ENCODE assay signal across 8 cellular contexts in genomic region chr5:175895701-175896102, GRCh38. TPM values are rescaled to one million over a fixed set of nuclear protein-coding genes. Genes with fewer than 3 reads are reported as not detected.
A peak's percentile ranks its signal among the peaks of the same experiment; 100 is the strongest.
DNase-seq lines count a peak whose midpoint lies in the region; ATAC-seq and TF ChIP-seq lines count a peak whose summit lies in the region.

No MANE protein-coding gene starts in this region.

- no peak for TF ChIP-seq CTCF in HL-60 (IDR thresholded peaks at IDR 0.05; ENCODE audit: insufficient read depth, low read length)

- H3K79me1 ChIP-seq in neuronal stem cell (ENCODE audit: low read depth, low read length) = no peaks in the 10 kb centered on the region

- CTCF ChIA-PET in CD8-positive, alpha-beta memory T cell (lab: Charles Lee) = no interaction called here
- CTCF ChIA-PET in activated CD4-positive, alpha-beta memory T cell treated with anti-CD3 and anti-CD28 coated beads for 36 hours (lab: Charles Lee) = interaction anchor here (0.9 to 1.4 kb wide), 4 partner anchors 55 to 361 kb away, joined by 3 to 4 read pairs (median 4); no protein-coding TSS in a partner anchor

- H2AFZ ChIP-seq in neuronal stem cell (ENCODE audit: low read length) = no peak overlapping the region

- peaks cover 16 to 22% (median 20%) of the 10 kb centered on the region in 3 donors for H3K4me1 Mint-ChIP-seq in CD8-positive, alpha-beta memory T cell
- peaks cover 23% of the 10 kb centered on the region for H3K4me1 Mint-ChIP-seq in activated CD4-positive, alpha-beta memory T cell treated with anti-CD3 and anti-CD28 coated beads for 36 hours (ENCODE audit: low read depth)

- no peaks in the 10 kb centered on the region for H3K27me3 ChIP-seq in CD8-positive, alpha-beta memory T cell (ENCODE audit: insufficient read depth, low read length, poor library complexity, severe bottlenecking)
- H3K27me3 ChIP-seq in HL-60 (ENCODE audit: insufficient read depth, poor library complexity, severe bottlenecking) (no peaks in the 10 kb centered on the region), neuronal stem cell (ENCODE audit: control insufficient read depth in 3 of 3, insufficient read depth in 3 of 3, low read depth in 1 of 3, low read length in 3 of 3) (no peaks in the 10 kb centered on the region)

- no peak overlapping the region for H4K8ac ChIP-seq in neuronal stem cell (ENCODE audit: low read depth, low read length)

- peak overlapping the region; percentile 26 for H3K4me3 ChIP-seq in CD8-positive, alpha-beta memory T cell (ENCODE audit: low read length)
- 0 out of 2 replicates have a peak overlapping the region, but pooled peaks have one; percentile 10 for H3K4me3 ChIP-seq in HL-60 (replicated peaks; ENCODE audit: insufficient read depth, low read length)
- no peak overlapping the region for H3K4me3 ChIP-seq in neuronal stem cell (ENCODE audit: low read length in 2 of 2)

- H3K4me3 Mint-ChIP-seq in CD8-positive, alpha-beta memory T cell = peak overlapping the region in 6 of 7 donors; percentile 59 to 81 (median 66)
- no peak overlapping the region for H3K4me3 Mint-ChIP-seq in activated CD4-positive, alpha-beta memory T cell treated with anti-CD3 and anti-CD28 coated beads for 36 hours

- H3K4me1 ChIP-seq in CD8-positive, alpha-beta memory T cell (ENCODE audit: insufficient read depth, low read length) = peaks cover 18% of the 10 kb centered on the region
- H3K4me1 ChIP-seq in neuronal stem cell (ENCODE audit: control insufficient read depth in 2 of 2, insufficient read depth in 1 of 2, low read depth in 1 of 2, low read length in 2 of 2) = peaks cover 0 to 17% of the 10 kb centered on the region in 2 donors

- H3K36me3 ChIP-seq in CD8-positive, alpha-beta memory T cell (ENCODE audit: insufficient read depth, low read length) = no peaks in the 10 kb centered on the region
- H3K36me3 ChIP-seq in neuronal stem cell (replicated peaks in 1 of 2; ENCODE audit: control insufficient read depth in 2 of 2, insufficient read depth in 2 of 2, low read length in 2 of 2) = peaks cover 0 to 2% of the 10 kb centered on the region in 2 donors

- no peak overlapping the region for H3K14ac ChIP-seq in neuronal stem cell (ENCODE audit: low read length)

- H3K36me3 Mint-ChIP-seq in CD8-positive, alpha-beta memory T cell = peaks cover 0 to 2% (median 0%) of the 10 kb centered on the region in 3 donors
- H3K36me3 Mint-ChIP-seq in activated CD4-positive, alpha-beta memory T cell treated with anti-CD3 and anti-CD28 coated beads for 36 hours = no peaks in the 10 kb centered on the region

- no CpG with 5 or more reads among the region's 9 CpGs for WGBS in neuronal stem cell (ENCODE audit: extremely low coverage in 2 of 2, insufficient read length in 2 of 2, insufficient replicate concordance in 1 of 2), 2 donors

- ATAC-seq in GM19467 (IDR thresholded peaks at IDR 0.05; ENCODE audit: unreplicated experiment) = peak; percentile 91

- no peak overlapping the region for H2BK120ac ChIP-seq in neuronal stem cell (ENCODE audit: low read depth, low read length)

- H3K9me3 Mint-ChIP-seq in CD8-positive, alpha-beta memory T cell = no peaks in the 10 kb centered on the region
- no peaks in the 10 kb centered on the region for H3K9me3 Mint-ChIP-seq in activated CD4-positive, alpha-beta memory T cell treated with anti-CD3 and anti-CD28 coated beads for 36 hours

- no peak overlapping the region for H3K9ac ChIP-seq in neuronal stem cell (ENCODE audit: low read depth, low read length, poor library complexity)

- no peak overlapping the region for H3K27ac ChIP-seq in CD8-positive, alpha-beta memory T cell (ENCODE audit: low read depth, low read length)
- H3K27ac ChIP-seq in HL-60 (replicated peaks) (peak overlapping the region; percentile 56), neuronal stem cell (replicated peaks; ENCODE audit: low read length) (peak overlapping the region; percentile 17), substantia nigra (ENCODE audit: low read depth, low read length, poor library complexity, severe bottlenecking) (no peak overlapping the region)

- H4K91ac ChIP-seq in neuronal stem cell (ENCODE audit: low read depth, low read length, poor library complexity) = no peak overlapping the region

- H3K23ac ChIP-seq in neuronal stem cell (ENCODE audit: low read depth, low read length, poor library complexity) = no peak overlapping the region

- H2BK15ac ChIP-seq in neuronal stem cell (ENCODE audit: low read length) = no peak overlapping the region

- peak overlapping the region; percentile 25 for H2BK5ac ChIP-seq in neuronal stem cell (ENCODE audit: low read length)

- H2AK5ac ChIP-seq in neuronal stem cell (ENCODE audit: low read depth, low read length) = no peak overlapping the region

- intact Hi-C loops in activated CD4-positive, alpha-beta memory T cell treated with anti-CD3 and anti-CD28 coated beads for 36 hours (cut with micrococcal nuclease) = no loop called here

- no peaks in the 10 kb centered on the region for H3K9me3 ChIP-seq in CD8-positive, alpha-beta memory T cell (ENCODE audit: low read length)
- peaks cover 2 to 3% of the 10 kb centered on the region in 2 donors for H3K9me3 ChIP-seq in neuronal stem cell (replicated peaks in 1 of 2; ENCODE audit: control insufficient read depth in 2 of 2, insufficient read depth in 1 of 2, low read depth in 1 of 2, low read length in 2 of 2)

- peak; percentile 17 to 63 (median 53) for DNase-seq in CD8-positive, alpha-beta memory T cell
- DNase-seq in HL-60 (ENCODE audit: low read depth in 1 of 2, low spot score in 1 of 2) (peak; percentile 74 to 92), neuronal stem cell (ENCODE audit: low spot score) (no peak), NCI-H1092 treated with DMSO at 0.1 percent for 48 hours (lab: John Stamatoyannopoulos, UW) (no peak), cortex of kidney (lab: John Stamatoyannopoulos, UW) (no peak), substantia nigra (lab: John Stamatoyannopoulos, UW) (no peak)
- peak; percentile 70 for DNase-seq in activated CD4-positive, alpha-beta memory T cell treated with anti-CD3 and anti-CD28 coated beads for 36 hours

- POLR2A ChIA-PET in CD8-positive, alpha-beta memory T cell (lab: Charles Lee) = no interaction called here
- POLR2A ChIA-PET in activated CD4-positive, alpha-beta memory T cell treated with anti-CD3 and anti-CD28 coated beads for 36 hours (lab: Charles Lee) = no interaction called here

- H3K27me3 Mint-ChIP-seq in CD8-positive, alpha-beta memory T cell = no peaks in the 10 kb centered on the region
- H3K27me3 Mint-ChIP-seq in activated CD4-positive, alpha-beta memory T cell treated with anti-CD3 and anti-CD28 coated beads for 36 hours = no peaks in the 10 kb centered on the region

- H3K18ac ChIP-seq in neuronal stem cell (ENCODE audit: low read length) = peak overlapping the region; percentile 86

- no peak overlapping the region for H3K4ac ChIP-seq in neuronal stem cell (ENCODE audit: low read length)

- H3K4me2 ChIP-seq in neuronal stem cell (ENCODE audit: insufficient read depth, low read length, poor library complexity, severe bottlenecking) = no peak overlapping the region

- H2BK12ac ChIP-seq in neuronal stem cell (ENCODE audit: low read length) = no peak overlapping the region

- H3K27ac Mint-ChIP-seq in CD8-positive, alpha-beta memory T cell = peak overlapping the region; percentile 2 to 86 (median 58)
- H3K27ac Mint-ChIP-seq in activated CD4-positive, alpha-beta memory T cell treated with anti-CD3 and anti-CD28 coated beads for 36 hours = no peak overlapping the region

RNA-seq across cellular contexts. Expression of gene CPLX2, which starts 24.3 kb away (rescaled TPM):
- not detected for total RNA-seq in CD8-positive, alpha-beta memory T cell
- not detected for polyA plus RNA-seq in CD8-positive, alpha-beta memory T cell
- total RNA-seq in activated CD4-positive, alpha-beta memory T cell treated with anti-CD3 and anti-CD28 coated beads for 36 hours = not detected
- polyA plus RNA-seq in neuronal stem cell (2013, experiment 1 of 2) = 0.10 TPM
- 0.07 TPM for polyA plus RNA-seq in neuronal stem cell (2013, experiment 2 of 2)

Comparison
In these comparisons a context has a peak if more than half of its experiments do, and no peak if none do; other contexts are left out.
1. DNase-seq: peak in CD8-positive, alpha-beta memory T cell (5 of 5), HL-60 (2 of 2) and activated CD4-positive, alpha-beta memory T cell treated with anti-CD3 and anti-CD28 coated beads for 36 hours (single experiment); none in neuronal stem cell (single experiment), NCI-H1092 treated with DMSO at 0.1 percent for 48 hours (single experiment), cortex of kidney (single experiment) and substantia nigra (0 of 49).
2. H3K27ac ChIP-seq: peak in HL-60 (single experiment) and neuronal stem cell (single experiment); none in CD8-positive, alpha-beta memory T cell (single experiment) and substantia nigra (single experiment).
3. H3K4me3 ChIP-seq: peak in CD8-positive, alpha-beta memory T cell (single experiment) and HL-60 (single experiment); none in neuronal stem cell (0 of 2).